ENCODE assay signal across 1 cellular context in the genomic region with DNA sequence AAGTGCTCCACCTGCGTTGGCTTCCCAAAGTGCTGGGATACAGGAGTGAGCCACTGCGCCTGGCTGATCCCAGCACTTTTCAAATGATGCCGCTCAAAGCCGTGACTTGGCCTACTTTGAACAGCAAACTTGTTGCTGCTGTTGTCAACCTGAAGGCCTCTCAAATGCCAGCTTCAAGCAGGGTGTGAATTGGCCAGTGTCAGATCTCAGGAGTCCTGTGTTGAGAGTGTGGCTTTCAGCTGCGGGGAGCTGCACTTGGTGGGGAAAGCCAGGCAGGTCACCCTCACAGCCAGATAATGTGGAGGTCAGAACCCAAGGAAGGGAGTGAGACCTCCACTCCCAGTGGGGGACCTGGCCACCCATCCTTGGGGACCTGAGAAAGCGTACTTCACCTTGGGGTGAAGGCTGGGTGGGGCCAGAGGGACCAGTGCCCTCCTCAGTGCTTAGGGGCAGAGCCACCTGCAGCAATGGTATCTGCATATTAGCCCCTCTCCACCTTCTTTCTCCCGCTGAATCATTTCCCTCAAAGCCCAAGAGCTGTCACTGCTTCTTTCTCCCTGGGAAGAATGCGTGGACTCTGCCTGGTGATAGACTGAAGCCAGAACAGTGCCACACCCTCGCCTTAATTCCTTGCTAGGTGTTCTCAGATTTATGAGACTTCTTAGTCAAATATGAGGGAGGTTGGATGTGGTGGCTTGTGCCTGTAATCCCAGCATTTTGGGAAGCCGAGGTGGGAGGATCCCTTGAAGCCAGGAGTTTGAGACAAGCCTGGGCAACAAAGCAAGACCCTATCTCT.
A peak's percentile ranks its signal among the peaks of the same experiment; 100 is the strongest.
TF ChIP-seq lines count a peak whose summit lies in the region.

No MANE protein-coding gene starts in this region.

TF ChIP-seq in HEK293, 187 proteins besides CTCF, POLR2A, EP300 and RAD21 (continued from another document):
- TF ChIP-seq ZNF416 (tag by site-specific recombination; IDR thresholded peaks at IDR 0.05): no peak
- peak; percentile 51; the same call in 1 of the 2 replicates for TF ChIP-seq KLF1 (tag by site-specific recombination; IDR thresholded peaks at IDR 0.05)
